Comparison of ENCODE assay signal across 8 cellular contexts in the genomic region with DNA sequence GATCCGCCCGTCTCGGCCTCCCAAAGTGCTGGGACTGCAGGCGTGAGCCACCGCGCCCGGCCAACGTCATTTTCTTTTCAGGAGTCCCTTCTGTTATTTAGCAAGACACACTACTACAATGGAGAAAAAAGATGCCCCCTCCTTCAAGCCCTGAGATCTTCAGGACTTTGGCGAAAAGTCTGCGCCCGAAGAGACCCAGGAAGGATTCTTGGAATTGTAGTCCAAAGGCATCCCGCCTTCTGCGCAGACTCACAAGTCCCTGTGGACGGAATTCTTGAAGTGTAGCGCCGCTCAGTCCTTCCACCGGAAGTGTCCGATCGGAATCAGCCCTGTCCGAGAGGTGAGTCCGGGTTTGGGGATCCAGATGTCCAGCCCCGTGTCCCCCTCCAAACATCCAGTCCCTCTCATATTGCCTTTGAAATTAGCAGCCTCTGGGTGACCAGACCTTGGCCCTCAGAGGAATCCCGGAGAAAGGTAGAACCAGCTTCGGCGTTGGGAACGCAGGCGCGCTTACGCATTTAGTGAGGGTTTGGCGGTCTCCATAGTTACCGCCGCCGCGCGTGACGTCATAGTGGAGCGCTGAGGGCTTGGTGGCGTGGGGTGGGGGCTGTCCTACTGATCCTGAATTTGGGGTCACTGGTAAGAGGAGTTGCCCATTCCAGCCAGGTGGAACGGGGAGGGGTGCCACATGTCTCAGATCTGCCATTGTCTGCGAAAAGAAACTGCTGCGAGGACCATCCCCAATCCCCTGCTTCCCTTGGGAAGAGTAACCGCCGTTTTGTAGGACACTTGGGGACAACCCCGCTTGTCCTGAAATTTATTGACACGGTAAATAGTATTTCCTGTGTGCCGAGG. TPM values are rescaled to one million over a fixed set of nuclear protein-coding genes. Genes with fewer than 3 reads are reported as not detected.
DNase-seq lines count a peak whose midpoint lies in the region; ATAC-seq, FAIRE-seq and TF ChIP-seq lines count a peak whose summit lies in the region.

No MANE protein-coding gene starts in this region.

- intact Hi-C loops in adrenal gland (cut with DNase I) = loop anchor here in 1 of 2 donors (10.0 kb wide), 1 partner anchor 274 kb away; no protein-coding TSS in a partner anchor
- intact Hi-C loops in cardiac septum (cut with DNase I) = no loop called here
- intact Hi-C loops in tibial artery (cut with DNase I; ENCODE audit: low total_unique reads) = no loop called here

- peak; percentile 86 for ATAC-seq in HG02798 (IDR thresholded peaks at IDR 0.05; ENCODE audit: poor library complexity, unreplicated experiment)

- FAIRE-seq in GM12891 (lab: Jason Lieb, UNC) = peak; percentile 90

- DNase-seq in GM12891 (ENCODE audit: insufficient read length, low spot score) = peak; percentile 53
- DNase-seq in NCI-H1417 treated with DMSO at 0.1 percent for 48 hours (lab: John Stamatoyannopoulos, UW) = peak; percentile 71
- peak; percentile 89 for DNase-seq in SW480 (ENCODE audit: low spot score)
- peak; percentile 92 to 99 (median 97) for DNase-seq in adrenal gland
- peak; percentile 95 for DNase-seq in cardiac septum (ENCODE audit: low spot score)
- peak; percentile 95 to 96 for DNase-seq in tibial artery

- 0 to 1% (median 0%) methylated on average over 15 to 46 of the region's 46 CpGs for WGBS in adrenal gland, 4 donors

- peak overlapping the region; percentile 46 to 94 (median 82) for H3K27ac ChIP-seq in adrenal gland
- peak overlapping the region; percentile 94 for H3K27ac ChIP-seq in parathyroid adenoma
- peak overlapping the region; percentile 84 to 92 for H3K27ac ChIP-seq in tibial artery

- TF ChIP-seq POLR2A in GM12891 (IDR thresholded peaks at IDR 0.05; ENCODE audit: low read depth, low read length) (no peak), adrenal gland (IDR thresholded peaks at IDR 0.05) (peak in 1 of 2 donors; percentile 65)

- H3K27me3 ChIP-seq in adrenal gland (no peaks in the 10 kb centered on the region), parathyroid adenoma (ENCODE audit: control insufficient read depth, insufficient read depth, low read length) (no peaks in the 10 kb centered on the region), tibial artery (no peaks in the 10 kb centered on the region)

- TF ChIP-seq CTCF in adrenal gland (IDR thresholded peaks at IDR 0.05) (no peak), parathyroid adenoma (IDR thresholded peaks at IDR 0.05) (no peak), tibial artery (IDR thresholded peaks at IDR 0.05) (peak in 1 of 2 experiments; percentile 7)

- H3K9ac ChIP-seq in parathyroid adenoma = peak overlapping the region; percentile 20

- H3K36me3 ChIP-seq in adrenal gland (replicated peaks in 1 of 2) = no peaks in the 10 kb centered on the region
- no peaks in the 10 kb centered on the region for H3K36me3 ChIP-seq in parathyroid adenoma (ENCODE audit: control insufficient read depth, insufficient read depth, low read length)
- peaks cover 0 to 6% (median 0%) of the 10 kb centered on the region in 3 donors for H3K36me3 ChIP-seq in tibial artery

- H3K79me2 ChIP-seq in parathyroid adenoma = no peaks in the 10 kb centered on the region

- no peaks in the 10 kb centered on the region for H3K9me3 ChIP-seq in adrenal gland (replicated peaks in 1 of 3)
- H3K9me3 ChIP-seq in parathyroid adenoma (ENCODE audit: control insufficient read depth, low read length) = no peaks in the 10 kb centered on the region
- H3K9me3 ChIP-seq in tibial artery = no peaks in the 10 kb centered on the region

- H3K4me2 ChIP-seq in parathyroid adenoma (ENCODE audit: low read length) = peak overlapping the region; percentile 84

- H3K4me3 ChIP-seq in adrenal gland (peak overlapping the region; percentile 48 to 66 (median 54)), parathyroid adenoma (ENCODE audit: low read depth, low read length) (peak overlapping the region; percentile 99), tibial artery (peak overlapping the region; percentile 71 to 77)

- H3K4me1 ChIP-seq in adrenal gland (replicated peaks in 1 of 2) (peaks cover 6 to 8% of the 10 kb centered on the region in 2 donors), parathyroid adenoma (peaks cover 6% of the 10 kb centered on the region), tibial artery (peaks cover 0 to 10% (median 2%) of the 10 kb centered on the region in 4 donors)

- peak overlapping the region; percentile 82 for H2AFZ ChIP-seq in parathyroid adenoma

TF ChIP-seq in GM12891, 5 proteins besides CTCF, POLR2A, EP300 and RAD21:
- TF ChIP-seq POU2F2 (IDR thresholded peaks at IDR 0.05; ENCODE audit: low read depth, low read length) (peak; percentile 66), TAF1 (IDR thresholded peaks at IDR 0.05; ENCODE audit: low read depth, low read length) (peak; percentile 37; the same call in 1 of the 2 replicates), PAX5 (IDR thresholded peaks at IDR 0.05; ENCODE audit: insufficient read depth, low read length, severe bottlenecking) (no peak), SPI1 (IDR thresholded peaks at IDR 0.05; ENCODE audit: low read depth, low read length) (no peak), POLR2AphosphoS5 (IDR thresholded peaks at IDR 0.05; ENCODE audit: low read depth, low read length) (no peak; the same call in 1 of the 2 replicates)

RNA-seq across cellular contexts. Expression of a gene that starts 0.5 kb away (rescaled TPM):
- polyA plus RNA-seq in GM12891 (2012; ENCODE audit: low read depth, missing spikeins) = 1.7 TPM
- total RNA-seq in adrenal gland = 1 to 10 TPM in 3 of 8 donors, under 1 TPM in 5; 0.56 to 3.9 (median 0.94) TPM
- polyA plus RNA-seq in adrenal gland = 1 to 10 TPM in 1 of 3 donors, under 1 TPM in 2; 0.72 to 1.1 (median 0.98) TPM
- total RNA-seq in cardiac septum = 0.13 TPM

RNA-seq across cellular contexts. Expression of a gene that starts 43.6 kb away (rescaled TPM):
- polyA plus RNA-seq in GM12891 (2012; ENCODE audit: low read depth, missing spikeins) = 5.0 TPM
- total RNA-seq in adrenal gland (1 to 10 TPM; 1.8 to 6.9 (median 4.2) TPM), cardiac septum (1.9 TPM)
- polyA plus RNA-seq in adrenal gland = 1 to 10 TPM; 7.9 to 9.6 (median 8.3) TPM

Comparison
In these comparisons a context has a peak if more than half of its experiments do, and no peak if none do; other contexts are left out.
1. Peak in every context shown above with its lines: DNase-seq, ATAC-seq, H3K4me3 ChIP-seq and H3K27ac ChIP-seq.